18 cellular contexts compared by ENCODE assay signal in the genomic region with DNA sequence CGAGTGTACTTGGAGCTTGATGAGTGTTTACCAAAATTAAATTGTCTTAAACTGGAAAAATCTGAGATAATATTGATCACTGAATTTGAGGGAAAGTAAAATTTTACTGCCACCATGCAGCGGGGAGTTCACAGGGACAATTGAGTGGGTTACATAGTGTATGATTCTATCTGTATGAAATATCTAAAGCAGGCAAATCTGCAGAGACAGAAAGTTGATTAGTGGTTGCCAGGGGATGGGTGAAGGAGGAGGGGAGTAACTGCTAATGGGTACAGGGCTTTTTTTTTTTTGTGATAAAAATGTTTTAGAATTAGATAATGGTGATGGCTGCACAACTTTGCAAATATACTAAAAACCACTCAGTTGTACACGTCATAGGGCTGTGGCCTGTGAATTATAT. TPM values are rescaled to one million over a fixed set of nuclear protein-coding genes. Genes with fewer than 3 reads are reported as not detected.
"Had no signal": no experiment of that assay in that cellular context is flagged by ENCODE, and none has a peak within 500 bp of the region (broad histone marks: within the 10 kb centered on the region; RNA-seq: fewer than 3 reads in every experiment).

No MANE protein-coding gene starts in this region.

- H3K4me3 ChIP-seq: breast epithelium, heart left ventricle, pancreas, SK-N-MC, suprapubic skin, upper lobe of left lung had no signal

- H3K4me1 ChIP-seq: breast epithelium had no signal

- H3K27ac ChIP-seq: foreskin keratinocyte, pancreas, SK-N-MC, suprapubic skin, upper lobe of left lung had no signal

- H3K36me3 ChIP-seq: breast epithelium, heart left ventricle, pancreas, suprapubic skin, upper lobe of left lung had no signal

- H3K27ac Mint-ChIP-seq: activated CD4-positive, alpha-beta T cell treated with anti-CD3 and anti-CD28 coated beads, Interleukin-2, amount 10 ng/mL, durations not matched to agents 24 days and 14 days; activated CD8-positive, alpha-beta T cell treated with anti-CD3 and anti-CD28 coated beads for 36 hours; activated naive CD4-positive, alpha-beta T cell treated with anti-CD3 and anti-CD28 coated beads for 36 hours; activated T-cell treated with anti-CD3 and anti-CD28 coated beads, Interleukin-2, amount 50 U/mL, for 24 hours; stimulated activated naive CD8-positive, alpha-beta T cell treated with anti-CD3 and anti-CD28 coated beads, Interleukin-15, Interleukin-2, amounts not matched to agents 100 ng/mL and 50 ng/mL, for 24 hours; T-cell had no signal

- H3K36me3 Mint-ChIP-seq: T-cell had no signal

- H3K4me3 Mint-ChIP-seq: activated CD4-positive, alpha-beta T cell treated with anti-CD3 and anti-CD28 coated beads, Interleukin-2, amount 10 ng/mL, durations not matched to agents 24 days and 14 days; activated CD8-positive, alpha-beta T cell treated with anti-CD3 and anti-CD28 coated beads for 36 hours; activated naive CD4-positive, alpha-beta T cell treated with anti-CD3 and anti-CD28 coated beads for 36 hours; activated T-cell treated with anti-CD3 and anti-CD28 coated beads, Interleukin-2, amount 50 U/mL, for 24 hours; naive B cell; stimulated activated naive CD8-positive, alpha-beta T cell treated with anti-CD3 and anti-CD28 coated beads, Interleukin-15, Interleukin-2, amounts not matched to agents 100 ng/mL and 50 ng/mL, for 24 hours; T-cell had no signal

- H3K4me1 Mint-ChIP-seq: activated CD4-positive, alpha-beta T cell treated with anti-CD3 and anti-CD28 coated beads, Interleukin-2, amount 10 ng/mL, durations not matched to agents 24 days and 14 days; naive B cell; T-cell had no signal

- H3K9me3 Mint-ChIP-seq: activated CD4-positive, alpha-beta T cell treated with anti-CD3 and anti-CD28 coated beads, Interleukin-2, amount 10 ng/mL, durations not matched to agents 24 days and 14 days; activated CD8-positive, alpha-beta T cell treated with anti-CD3 and anti-CD28 coated beads for 36 hours; activated naive CD4-positive, alpha-beta T cell treated with anti-CD3 and anti-CD28 coated beads for 36 hours; activated T-cell treated with anti-CD3 and anti-CD28 coated beads, Interleukin-2, amount 50 U/mL, for 24 hours; stimulated activated naive CD8-positive, alpha-beta T cell treated with anti-CD3 and anti-CD28 coated beads, Interleukin-15, Interleukin-2, amounts not matched to agents 100 ng/mL and 50 ng/mL, for 24 hours had no signal

- H3K27me3 ChIP-seq: breast epithelium, foreskin keratinocyte, heart left ventricle, pancreas, suprapubic skin, upper lobe of left lung had no signal

- ATAC-seq: activated CD8-positive, alpha-beta T cell treated with anti-CD3 and anti-CD28 coated beads for 36 hours; foreskin keratinocyte; heart left ventricle; left ventricle myocardium superior; pancreas; T-cell had no signal

- H3K9me3 ChIP-seq: breast epithelium, heart left ventricle, pancreas, suprapubic skin, upper lobe of left lung had no signal

- DNase-seq: activated CD4-positive, alpha-beta T cell treated with anti-CD3 and anti-CD28 coated beads, Interleukin-2, amount 10 ng/mL, durations not matched to agents 24 days and 14 days; activated CD8-positive, alpha-beta T cell treated with anti-CD3 and anti-CD28 coated beads for 36 hours; activated naive CD4-positive, alpha-beta T cell treated with anti-CD3 and anti-CD28 coated beads for 36 hours; activated T-cell treated with anti-CD3 and anti-CD28 coated beads, Interleukin-2, amount 50 U/mL, for 24 hours; anterior cingulate cortex; effector CD4-positive, alpha-beta T cell; foreskin keratinocyte; heart left ventricle; kidney glomerular epithelial cell; left ventricle myocardium superior; naive B cell; pancreas; T-cell had no signal

RNA-seq across cellular contexts. Expression of a gene that starts 35.4 kb away (rescaled TPM):
- total RNA-seq: activated CD4-positive, alpha-beta T cell treated with anti-CD3 and anti-CD28 coated beads, Interleukin-2, amount 10 ng/mL, durations not matched to agents 24 days and 14 days; activated CD8-positive, alpha-beta T cell treated with anti-CD3 and anti-CD28 coated beads for 36 hours; foreskin keratinocyte had no signal
